ENCODE assay signal across 8 cellular contexts in the genomic region with DNA sequence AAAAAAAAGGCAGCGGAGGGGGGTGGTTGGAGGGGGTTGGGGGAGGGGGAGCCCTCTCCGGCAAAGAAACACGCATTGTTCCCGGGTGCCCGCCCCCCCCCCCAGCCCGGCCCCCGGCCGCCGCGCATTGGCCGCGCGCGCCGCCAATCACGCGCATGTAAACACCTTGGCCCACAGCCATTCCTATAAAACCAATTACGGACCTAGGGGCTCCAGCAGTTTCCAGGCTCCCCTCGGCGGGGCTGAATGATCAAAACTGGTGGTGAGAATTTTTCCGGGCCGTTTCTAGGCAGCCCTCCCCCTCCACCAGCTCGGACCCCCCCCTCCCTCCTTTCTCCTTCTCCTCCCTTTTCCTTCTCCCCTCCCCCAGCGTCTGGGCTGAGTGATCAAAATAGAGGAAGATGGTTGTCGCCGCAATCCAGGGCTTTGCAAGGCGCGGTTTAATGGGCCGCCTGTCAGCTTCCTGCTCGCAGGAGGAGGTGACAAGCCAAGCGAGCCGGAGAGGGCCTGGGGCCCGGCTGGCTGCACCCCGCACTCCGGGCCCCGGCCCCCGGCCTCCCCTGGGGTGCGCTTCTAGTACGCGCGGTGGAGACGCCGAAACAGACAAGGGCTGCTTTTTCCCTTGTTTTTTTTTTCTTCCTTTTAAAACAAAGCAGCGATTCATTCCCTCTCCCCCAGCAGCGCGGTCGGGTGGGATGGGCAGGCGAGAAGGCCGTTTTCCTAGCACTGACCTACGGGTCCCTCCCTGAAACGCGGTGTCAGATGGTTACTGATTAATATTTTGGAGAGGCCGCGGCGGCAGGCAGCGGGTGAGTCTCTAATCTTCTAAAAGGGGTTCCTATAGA. TPM values are rescaled to one million over a fixed set of nuclear protein-coding genes. Genes with fewer than 3 reads are reported as not detected.
DNase-seq lines count a peak whose midpoint lies in the region; ATAC-seq and TF ChIP-seq lines count a peak whose summit lies in the region.

No MANE protein-coding gene starts in this region.

- H3K27me3 Mint-ChIP-seq in GM23338 (ENCODE audit: insufficient read depth, low read depth, poor library complexity): peaks cover 83% of the 10 kb centered on the region

- peak overlapping the region; percentile 87; the same call in 1 of the 2 replicates for H3K27ac Mint-ChIP-seq in GM23338

- no peaks in the 10 kb centered on the region for H3K9me2 ChIP-seq in GM23338 (ENCODE audit: insufficient read depth)

- H3K4me1 ChIP-seq in GM23338 (ENCODE audit: insufficient read depth): peaks cover 42% of the 10 kb centered on the region

- H3K36me3 ChIP-seq in GM23338 (ENCODE audit: insufficient read depth): no peaks in the 10 kb centered on the region

- TF ChIP-seq CTCF in AG09319 (IDR thresholded peaks at IDR 0.05; ENCODE audit: low read depth, low read length) (no peak), GM23338 (conservative IDR thresholded peaks at IDR 0.05; ENCODE audit: low read depth in 2 of 2) (no peak)

- peaks cover 88% of the 10 kb centered on the region for H3K27me3 ChIP-seq in GM23338 (ENCODE audit: insufficient read depth)

- peak overlapping the region; percentile 69 for H3K4me3 ChIP-seq in GM23338

- ATAC-seq in GM23338: peak; percentile 2; the same call in 2 of the 3 replicates
- ATAC-seq in GM18519 (IDR thresholded peaks at IDR 0.05; ENCODE audit: low FRiP score, unreplicated experiment): no peak

- H3K79me2 ChIP-seq in GM23338 (replicated peaks; ENCODE audit: insufficient read depth): no peaks in the 10 kb centered on the region

- 0 out of 2 replicates have a peak overlapping the region, but pooled peaks have one; percentile 83 for H2AFZ ChIP-seq in GM23338

- peaks cover 16% of the 10 kb centered on the region for H3K4me1 Mint-ChIP-seq in GM23338

- peak overlapping the region; percentile 93 for H3K4me2 ChIP-seq in GM23338

- peaks cover 4% of the 10 kb centered on the region; the same call in 2 of the 3 replicates for H3K9me3 Mint-ChIP-seq in GM23338

- H3F3A ChIP-seq in GM23338 (replicated peaks; ENCODE audit: low read depth): peaks cover 21% of the 10 kb centered on the region

- H3K27ac ChIP-seq in GM23338 (ENCODE audit: low read depth): peak overlapping the region; percentile 96; the same call in 1 of the 2 replicates

- no peaks in the 10 kb centered on the region for H4K20me1 ChIP-seq in GM23338 (replicated peaks; ENCODE audit: insufficient read depth)

- H3K36me3 Mint-ChIP-seq in GM23338 (ENCODE audit: low read depth): no peaks in the 10 kb centered on the region

- peak overlapping the region; percentile 80 for H3K4me3 Mint-ChIP-seq in GM23338

- DNase-seq in AG09319 (ENCODE audit: extremely low read depth, low read depth): peak; percentile 99
- DNase-seq in GM23338 (ENCODE audit: low spot score): peak; percentile 98
- peak; percentile 95 for DNase-seq in NCI-H2081 treated with DMSO at 0.1 percent for 48 hours (lab: John Stamatoyannopoulos, UW)
- DNase-seq in T1000 (lab: John Stamatoyannopoulos, UW): peak; percentile 94
- DNase-seq in dermis blood vessel endothelial cell: peak; percentile 99
- DNase-seq in kidney tubule cell (ENCODE audit: low spot score): peak; percentile 99
- DNase-seq in smooth muscle cell of the brain vasculature (ENCODE audit: low read depth, low spot score): peak; percentile 99

TF ChIP-seq in GM23338, 12 proteins besides CTCF, POLR2A, EP300 and RAD21:
- no peak for TF ChIP-seq EZH2phosphoT487 (IDR thresholded peaks at IDR 0.05; ENCODE audit: unreplicated experiment)
- peak; percentile 45 for TF ChIP-seq EZH2 (IDR thresholded peaks at IDR 0.05; ENCODE audit: low read depth, unreplicated experiment)

RNA-seq across cellular contexts. Expression of gene TNRC18, which starts 0.4 kb away (rescaled TPM):
- total RNA-seq in GM23338 (2014; rRNA removed; shearing (Covaris generic)): 6.9 and 17.5 TPM in 2 replicates
- 2.0 and 2.1 TPM in 2 replicates for polyA plus RNA-seq in GM23338 (2016; fragmentation: Nextera tagmentation; extraction: Ambion mirVana)
- total RNA-seq in dermis blood vessel endothelial cell: 42.5 and 89.4 TPM in 2 replicates
